ENCODE assay signal across 8 cellular contexts in the genomic region with DNA sequence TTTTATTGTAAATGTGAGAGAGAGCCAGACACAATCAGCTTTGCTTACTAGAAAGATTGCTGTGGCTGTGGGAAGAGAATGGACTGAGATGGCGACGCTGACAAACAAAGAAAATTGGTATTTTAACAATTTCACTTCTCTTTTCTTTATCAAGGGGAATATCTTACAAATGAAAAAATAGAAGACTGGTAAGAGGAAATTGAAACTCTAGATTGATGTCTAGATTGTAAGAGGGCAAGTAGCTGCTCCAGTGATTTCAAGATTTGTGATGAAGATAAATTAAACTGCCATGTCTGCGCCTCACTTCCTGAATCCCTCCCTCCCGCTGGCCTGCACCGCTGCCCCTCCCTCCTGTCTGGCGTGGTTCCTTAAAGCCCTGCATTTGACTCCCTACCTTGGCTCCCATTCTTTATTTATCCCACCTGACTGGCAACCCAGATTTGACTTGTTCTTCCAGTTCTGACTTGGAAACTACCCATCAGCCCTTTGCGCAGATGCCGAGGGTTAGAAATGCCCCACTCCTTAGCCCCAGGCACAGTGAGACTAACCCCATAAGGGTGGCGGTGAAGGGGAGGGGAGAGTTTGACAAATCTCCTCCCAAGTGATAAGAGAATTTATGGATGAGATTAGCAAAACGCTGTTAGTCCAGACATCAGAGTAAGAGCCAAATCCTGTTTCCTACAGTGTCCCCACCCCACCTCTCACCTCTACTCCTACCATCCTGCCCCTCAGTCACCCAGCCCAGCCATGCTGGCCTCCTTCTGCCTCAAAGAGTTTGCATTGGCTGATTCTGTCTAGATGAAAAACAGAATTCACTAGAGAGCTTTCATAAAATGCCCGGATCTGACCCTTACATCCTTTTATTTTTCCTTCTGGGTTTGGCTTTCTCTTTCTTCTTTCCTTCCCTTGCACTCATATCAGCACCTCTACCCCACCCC.
DNase-seq lines count a peak whose midpoint lies in the region; ATAC-seq and TF ChIP-seq lines count a peak whose summit lies in the region.

No MANE protein-coding gene starts in this region.

- H3K4me3 Mint-ChIP-seq in T-helper 1 cell treated with Interleukin-12 subunit alpha and Interleukin-12 subunit beta and Interleukin-4 antibody, amounts not matched to agents 30 μg/mL and 1 μg/mL, for 36 hours: peak overlapping the region; percentile 79

- peak overlapping the region; percentile 43 for H3K4me3 ChIP-seq in iPS-15b (ENCODE audit: low read depth, low read length)
- H3K4me3 ChIP-seq in thoracic aorta: peak overlapping the region; percentile 49

- peaks cover 16% of the 10 kb centered on the region for H3K9me3 Mint-ChIP-seq in T-helper 1 cell treated with Interleukin-12 subunit alpha and Interleukin-12 subunit beta and Interleukin-4 antibody, amounts not matched to agents 30 μg/mL and 1 μg/mL, for 36 hours

- H3K9ac ChIP-seq in iPS-15b (ENCODE audit: low read depth, low read length): peak overlapping the region; percentile 60

- DNase-seq in CD1c-positive myeloid dendritic cell (ENCODE audit: extremely low spot score) (peak; percentile 45), thoracic aorta (ENCODE audit: low spot score) (no peak), NCI-H1092 (lab: John Stamatoyannopoulos, UW) (no peak), retina (no peak)

- peaks cover 14% of the 10 kb centered on the region for H3K36me3 Mint-ChIP-seq in T-helper 1 cell treated with Interleukin-12 subunit alpha and Interleukin-12 subunit beta and Interleukin-4 antibody, amounts not matched to agents 30 μg/mL and 1 μg/mL, for 36 hours (ENCODE audit: low read depth)

- H3K9me3 ChIP-seq in iPS-15b (ENCODE audit: control insufficient read depth, insufficient read depth, low read length) (peaks cover 2% of the 10 kb centered on the region), thoracic aorta (peaks cover 19% of the 10 kb centered on the region)

- H3K27me3 ChIP-seq in iPS-15b (ENCODE audit: control insufficient read depth, insufficient read depth, low read length): no peaks in the 10 kb centered on the region
- H3K27me3 ChIP-seq in thoracic aorta (replicated peaks; ENCODE audit: insufficient read depth): no peaks in the 10 kb centered on the region

- H3K4me1 ChIP-seq in iPS-15b (ENCODE audit: control insufficient read depth, insufficient read depth, low read length) (peaks cover 10% of the 10 kb centered on the region), thoracic aorta (ENCODE audit: control insufficient read depth in 1 of 2, low read depth in 2 of 2) (no peaks in the 10 kb centered on the region)

- no peak for TF ChIP-seq CTCF in thoracic aorta (IDR thresholded peaks at IDR 0.05)

- ATAC-seq in GM19351 (IDR thresholded peaks at IDR 0.05; ENCODE audit: unreplicated experiment): peak; percentile 42
- ATAC-seq in HG03432 (IDR thresholded peaks at IDR 0.05; ENCODE audit: unreplicated experiment): peak; percentile 68
- no peak for ATAC-seq in thoracic aorta (ENCODE audit: insufficient number of reproducible peaks, low FRiP score, low read depth)

- H3K36me3 ChIP-seq in iPS-15b (ENCODE audit: control insufficient read depth, insufficient read depth, low read length) (no peaks in the 10 kb centered on the region), thoracic aorta (no peaks in the 10 kb centered on the region)

- peak overlapping the region; percentile 69 for H3K27ac Mint-ChIP-seq in T-helper 1 cell treated with Interleukin-12 subunit alpha and Interleukin-12 subunit beta and Interleukin-4 antibody, amounts not matched to agents 30 μg/mL and 1 μg/mL, for 36 hours

- H3K27ac ChIP-seq in thoracic aorta: peak overlapping the region in 1 of 2 donors; percentile 17

- no peaks in the 10 kb centered on the region for H3K27me3 Mint-ChIP-seq in T-helper 1 cell treated with Interleukin-12 subunit alpha and Interleukin-12 subunit beta and Interleukin-4 antibody, amounts not matched to agents 30 μg/mL and 1 μg/mL, for 36 hours (ENCODE audit: low read depth)

- peaks cover 24% of the 10 kb centered on the region for H3K4me1 Mint-ChIP-seq in T-helper 1 cell treated with Interleukin-12 subunit alpha and Interleukin-12 subunit beta and Interleukin-4 antibody, amounts not matched to agents 30 μg/mL and 1 μg/mL, for 36 hours (ENCODE audit: low read depth)
